ENCODE assay signal across 22 cellular contexts in genomic region chr4:184284336-184284690, GRCh38.
DNase-seq lines count a peak whose midpoint lies in the region; ATAC-seq lines count a peak whose summit lies in the region.
"Had no signal": no experiment of that assay in that cellular context is flagged by ENCODE, and none has a peak within 500 bp of the region (broad histone marks: within the 10 kb centered on the region; RNA-seq: fewer than 3 reads in every experiment).

No MANE protein-coding gene starts in this region.

- H3K27me3 ChIP-seq in Karpas-422 (ENCODE audit: low read length), result no peaks in the 10 kb centered on the region
- H3K27me3 ChIP-seq: BLaER1, breast epithelium, uterus had no signal

- H3K4me3 ChIP-seq in Karpas-422 (ENCODE audit: low read length), result peak overlapping the region; percentile 25; the same call in 1 of the 2 replicates
- H3K4me3 ChIP-seq: BLaER1, uterus had no signal

- no peaks in the 10 kb centered on the region for H3K9me2 ChIP-seq in Karpas-422 (replicated peaks; ENCODE audit: insufficient read depth, low read length)

- no peaks in the 10 kb centered on the region for H3K79me2 ChIP-seq in Karpas-422 (ENCODE audit: low read length)

- H3K9me3 Mint-ChIP-seq in stimulated activated memory B cell treated with anti-CD40 and anti-IgM and Interleukin-4, amounts not matched to agents 10 μg/mL and 1 μg/mL and 100 μg/mL, for 72 hours, result no peaks in the 10 kb centered on the region
- H3K9me3 Mint-ChIP-seq: activated naive CD8-positive, alpha-beta T cell treated with anti-CD3 and anti-CD28 coated beads, Interleukin-2, amount 50 U/mL, for 24 hours; activated T-helper 2 cell treated with anti-CD3 and anti-CD28 coated beads, Interferon-gamma antibody, Interleukin-2, Interleukin-4, amounts not matched to agents 10 μg/mL and 5 μg/mL and 100 μg/mL, durations not matched to agents 14 hours and 24 hours and 36 hours; dendritic cell treated with granulocyte-macrophage colony-stimulating factor and Interleukin-4, amounts not matched to agents 40 ng/mL and 50 ng/mL, for 4 days; natural killer cell treated with Interleukin-12 subunit alpha and Interleukin-12 subunit beta and Interleukin-15 and Interleukin-18, amount 100 ng/mL, for 72 hours; stimulated activated naive CD8-positive, alpha-beta T cell treated with anti-CD3 and anti-CD28 coated beads, Interleukin-15, Interleukin-2, amounts not matched to agents 100 ng/mL and 50 ng/mL, for 24 hours; T-cell had no signal

- peak; percentile 26 to 29 for DNase-seq in SHP77 (lab: John Stamatoyannopoulos, UW)
- no peak for DNase-seq in SHP77 treated with DMSO at 0.1 percent for 48 hours (lab: John Stamatoyannopoulos, UW)
- no peak for DNase-seq in Karpas-422
- DNase-seq in caudate nucleus (lab: John Stamatoyannopoulos, UW), result no peak
- DNase-seq in DMS114 treated with DMSO at 0.1 percent for 48 hours (lab: John Stamatoyannopoulos, UW; ENCODE audit: unreplicated experiment), result no peak
- DNase-seq: 8988T; activated naive CD8-positive, alpha-beta T cell treated with anti-CD3 and anti-CD28 coated beads, Interleukin-2, amount 50 U/mL, for 24 hours; mesenchymal stem cell; NCI-H146; stimulated activated CD4-positive, alpha-beta T cell treated with anti-CD3 and anti-CD28 coated beads, Interleukin-2, amount 100 ng/mL, for 24 hours; T-cell; uterus had no signal

- no peaks in the 10 kb centered on the region for H3K36me3 ChIP-seq in Karpas-422 (ENCODE audit: insufficient read depth, low read length)
- H3K36me3 ChIP-seq: BLaER1, breast epithelium, uterus had no signal

- peak overlapping the region; percentile 90 for H3K27ac ChIP-seq in Karpas-422 (ENCODE audit: low read length)
- peak overlapping the region; percentile 82 for H3K27ac ChIP-seq in caudate nucleus (ENCODE audit: low read depth, low read length)
- H3K27ac ChIP-seq: HL-60 had no signal

- H3K4me1 ChIP-seq in Karpas-422 (ENCODE audit: low read length), result peaks cover 88% of the 10 kb centered on the region
- H3K4me1 ChIP-seq: uterus had no signal

- H3K4me2 ChIP-seq in Karpas-422 (ENCODE audit: low read depth, low read length, poor library complexity, severe bottlenecking), result peak overlapping the region; percentile 50

- peak overlapping the region; percentile 95 for H3K27ac Mint-ChIP-seq in stimulated activated memory B cell treated with anti-CD40 and anti-IgM and Interleukin-4, amounts not matched to agents 10 μg/mL and 1 μg/mL and 100 μg/mL, for 72 hours
- H3K27ac Mint-ChIP-seq: dendritic cell treated with granulocyte-macrophage colony-stimulating factor and Interleukin-4, amounts not matched to agents 40 ng/mL and 50 ng/mL, for 4 days; stimulated activated naive CD8-positive, alpha-beta T cell treated with anti-CD3 and anti-CD28 coated beads, Interleukin-15, Interleukin-2, amounts not matched to agents 100 ng/mL and 50 ng/mL, for 24 hours; T-cell had no signal

- no peaks in the 10 kb centered on the region for H3K36me3 Mint-ChIP-seq in stimulated activated memory B cell treated with anti-CD40 and anti-IgM and Interleukin-4, amounts not matched to agents 10 μg/mL and 1 μg/mL and 100 μg/mL, for 72 hours
- H3K36me3 Mint-ChIP-seq: natural killer cell treated with Interleukin-12 subunit alpha and Interleukin-12 subunit beta and Interleukin-15 and Interleukin-18, amount 100 ng/mL, for 72 hours; T-cell had no signal

- no peaks in the 10 kb centered on the region for H3K27me3 Mint-ChIP-seq in stimulated activated memory B cell treated with anti-CD40 and anti-IgM and Interleukin-4, amounts not matched to agents 10 μg/mL and 1 μg/mL and 100 μg/mL, for 72 hours
- H3K27me3 Mint-ChIP-seq: dendritic cell treated with granulocyte-macrophage colony-stimulating factor and Interleukin-4, amounts not matched to agents 40 ng/mL and 50 ng/mL, for 4 days; natural killer cell treated with Interleukin-12 subunit alpha and Interleukin-12 subunit beta and Interleukin-15 and Interleukin-18, amount 100 ng/mL, for 72 hours; stimulated activated naive CD8-positive, alpha-beta T cell treated with anti-CD3 and anti-CD28 coated beads, Interleukin-15, Interleukin-2, amounts not matched to agents 100 ng/mL and 50 ng/mL, for 24 hours; T-cell had no signal

- H2AFZ ChIP-seq in Karpas-422 (ENCODE audit: low read length), result peak overlapping the region; percentile 75; the same call in 1 of the 2 replicates

- peak overlapping the region; percentile 66 for H3K9ac ChIP-seq in Karpas-422 (ENCODE audit: low read length)
- H3K9ac ChIP-seq: BLaER1 had no signal

- ATAC-seq in stimulated activated memory B cell treated with anti-CD40 and anti-IgM and Interleukin-4, amounts not matched to agents 10 μg/mL and 1 μg/mL and 100 μg/mL, for 72 hours, result no peak
- ATAC-seq in GM19452 (IDR thresholded peaks at IDR 0.05; ENCODE audit: unreplicated experiment) (no peak), HG03139 (IDR thresholded peaks at IDR 0.05; ENCODE audit: unreplicated experiment) (no peak)
- ATAC-seq: activated naive CD8-positive, alpha-beta T cell treated with anti-CD3 and anti-CD28 coated beads, Interleukin-2, amount 50 U/mL, for 24 hours; natural killer cell treated with Interleukin-12 subunit alpha and Interleukin-12 subunit beta and Interleukin-15 and Interleukin-18, amount 100 ng/mL, for 72 hours; T-cell had no signal

- H3K9me3 ChIP-seq in Karpas-422 (ENCODE audit: low read length), result no peaks in the 10 kb centered on the region
- H3K9me3 ChIP-seq: BLaER1, breast epithelium, uterus had no signal

- H3K4me1 Mint-ChIP-seq in stimulated activated memory B cell treated with anti-CD40 and anti-IgM and Interleukin-4, amounts not matched to agents 10 μg/mL and 1 μg/mL and 100 μg/mL, for 72 hours, result peaks cover 91% of the 10 kb centered on the region

- H4K20me1 ChIP-seq in Karpas-422 (ENCODE audit: insufficient read depth, low read depth, low read length), result no peaks in the 10 kb centered on the region
- H4K20me1 ChIP-seq: BLaER1 had no signal

- no peak overlapping the region for H3K4me3 Mint-ChIP-seq in stimulated activated memory B cell treated with anti-CD40 and anti-IgM and Interleukin-4, amounts not matched to agents 10 μg/mL and 1 μg/mL and 100 μg/mL, for 72 hours
- H3K4me3 Mint-ChIP-seq: activated naive CD8-positive, alpha-beta T cell treated with anti-CD3 and anti-CD28 coated beads, Interleukin-2, amount 50 U/mL, for 24 hours; dendritic cell treated with granulocyte-macrophage colony-stimulating factor and Interleukin-4, amounts not matched to agents 40 ng/mL and 50 ng/mL, for 4 days; natural killer cell treated with Interleukin-12 subunit alpha and Interleukin-12 subunit beta and Interleukin-15 and Interleukin-18, amount 100 ng/mL, for 72 hours; stimulated activated naive CD8-positive, alpha-beta T cell treated with anti-CD3 and anti-CD28 coated beads, Interleukin-15, Interleukin-2, amounts not matched to agents 100 ng/mL and 50 ng/mL, for 24 hours; T-cell had no signal

Comparison
In these comparisons a context has a peak if more than half of its experiments do, and no peak if none do; other contexts are left out.
1. DNase-seq: peak in SHP77 (2 of 2); none in SHP77 treated with DMSO at 0.1 percent for 48 hours (single experiment), Karpas-422 (single experiment), caudate nucleus (0 of 61) and DMS114 treated with DMSO at 0.1 percent for 48 hours (single experiment).